Comparison of ENCODE assay signal across 8 cellular contexts in the genomic region with DNA sequence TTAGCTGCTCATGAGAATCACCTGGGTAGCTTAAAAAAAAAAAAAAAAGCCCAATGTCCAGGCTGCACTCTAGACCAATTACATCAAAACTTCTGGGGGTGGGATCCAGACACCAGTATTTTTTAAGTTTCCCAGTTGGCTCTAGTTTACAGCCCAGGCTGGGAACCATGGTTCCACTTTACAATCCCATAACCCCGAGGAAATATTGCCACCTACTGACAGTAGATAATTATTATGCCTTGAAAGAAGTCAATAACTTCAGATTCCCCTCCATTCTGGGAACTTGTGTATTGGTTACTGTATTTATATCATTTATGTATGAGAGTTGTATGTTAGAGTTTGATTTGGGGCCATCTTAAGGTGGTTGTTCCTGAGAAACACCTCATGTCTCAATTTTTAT.
DNase-seq lines count a peak whose midpoint lies in the region; FAIRE-seq and TF ChIP-seq lines count a peak whose summit lies in the region.

No MANE protein-coding gene starts in this region.

- WGBS in smooth muscle cell (ENCODE audit: low lambda C conversion rate), result 72% methylated on average over 1 of the region's 1 CpG

- H2AFZ ChIP-seq in OCI-LY3 (ENCODE audit: low read depth, low read length) (no peak overlapping the region), smooth muscle cell (ENCODE audit: low read depth) (no peak overlapping the region)

- H3K4me3 Mint-ChIP-seq in activated T-cell treated with anti-CD3 and anti-CD28 coated beads, Interleukin-2, amount 50 U/mL, for 24 hours, result no peak overlapping the region

- H3K27ac ChIP-seq in AG04450 (ENCODE audit: low read depth, low read length), result no peak overlapping the region
- H3K27ac ChIP-seq in OCI-LY3 (ENCODE audit: low read length), result no peak overlapping the region
- no peak overlapping the region for H3K27ac ChIP-seq in smooth muscle cell (ENCODE audit: low read depth)

- H3K4me3 ChIP-seq in AG04450 (ENCODE audit: low read depth, low read length) (no peak overlapping the region), OCI-LY3 (ENCODE audit: low read length) (no peak overlapping the region), epithelial cell of proximal tubule (ENCODE audit: low read depth, low read length) (no peak overlapping the region), smooth muscle cell (no peak overlapping the region)

- H3K4me1 ChIP-seq in OCI-LY3 (ENCODE audit: low read length) (no peaks in the 10 kb centered on the region), smooth muscle cell (ENCODE audit: low read depth) (no peaks in the 10 kb centered on the region)

- DNase-seq in AG04450 (ENCODE audit: low read depth, low spot score), result no peak
- no peak for DNase-seq in H54 (ENCODE audit: insufficient read length, low spot score)
- no peak for DNase-seq in epithelial cell of proximal tubule (ENCODE audit: low read depth)
- DNase-seq in smooth muscle cell (lab: John Stamatoyannopoulos, UW; ENCODE audit: unreplicated experiment), result no peak
- no peak for DNase-seq in activated T-cell treated with anti-CD3 and anti-CD28 coated beads, Interleukin-2, amount 50 U/mL, for 24 hours
- no peak for DNase-seq in stimulated activated CD4-positive, alpha-beta T cell treated with anti-CD3 and anti-CD28 coated beads, Interleukin-4, amount 100 ng/mL, for 4 hours
- DNase-seq in activated CD8-positive, alpha-beta memory T cell treated with anti-CD3 and anti-CD28 coated beads, Interleukin-2, amount 50 U/mL, for 4 hours, result no peak

- H3K4me2 ChIP-seq in OCI-LY3 (ENCODE audit: low read length) (no peak overlapping the region), smooth muscle cell (no peak overlapping the region)

- no peaks in the 10 kb centered on the region for H3K79me2 ChIP-seq in OCI-LY3 (ENCODE audit: low read length)
- no peaks in the 10 kb centered on the region for H3K79me2 ChIP-seq in smooth muscle cell (ENCODE audit: low read depth)

- no peaks in the 10 kb centered on the region for H3K36me3 ChIP-seq in OCI-LY3 (replicated peaks; ENCODE audit: low read depth, low read length)
- H3K36me3 ChIP-seq in smooth muscle cell (ENCODE audit: low read depth), result no peaks in the 10 kb centered on the region

- POLR2A ChIA-PET in AG04450 (lab: Yijun Ruan, JAX), result no interaction called here

- H4K20me1 ChIP-seq in OCI-LY3 (ENCODE audit: insufficient read depth, low read length), result no peaks in the 10 kb centered on the region
- no peaks in the 10 kb centered on the region for H4K20me1 ChIP-seq in smooth muscle cell (ENCODE audit: low read depth)

- TF ChIP-seq POLR2A in H54 (IDR thresholded peaks at IDR 0.05; ENCODE audit: low read depth, low read length), result no peak

- FAIRE-seq in H54 (lab: Jason Lieb, UNC), result peak; percentile 11

- no peaks in the 10 kb centered on the region for H3K9me3 ChIP-seq in AG04450 (ENCODE audit: control insufficient read depth, insufficient read depth, low read length)
- no peaks in the 10 kb centered on the region for H3K9me3 ChIP-seq in OCI-LY3 (ENCODE audit: insufficient read depth, low read length)
- no peaks in the 10 kb centered on the region for H3K9me3 ChIP-seq in smooth muscle cell (replicated peaks; ENCODE audit: low read depth)

- H3K9ac ChIP-seq in OCI-LY3 (ENCODE audit: low read length), result no peak overlapping the region
- no peak overlapping the region for H3K9ac ChIP-seq in smooth muscle cell (ENCODE audit: low read depth)

- peak; percentile 46 for TF ChIP-seq CTCF in AG04450 (IDR thresholded peaks at IDR 0.05; ENCODE audit: low read depth, low read length)
- TF ChIP-seq CTCF in OCI-LY3 (IDR thresholded peaks at IDR 0.05; ENCODE audit: low read depth, low read length), result peak; percentile 77
- TF ChIP-seq CTCF in epithelial cell of proximal tubule (conservative IDR thresholded peaks at IDR 0.05; ENCODE audit: low read depth, low read length), result peak; percentile 55
- peak; percentile 39 for TF ChIP-seq CTCF in smooth muscle cell (IDR thresholded peaks at IDR 0.05; ENCODE audit: borderline replicate concordance, insufficient read depth, poor library complexity, severe bottlenecking)

- no peaks in the 10 kb centered on the region for H3K36me3 Mint-ChIP-seq in activated T-cell treated with anti-CD3 and anti-CD28 coated beads, Interleukin-2, amount 50 U/mL, for 24 hours (ENCODE audit: low read depth)

- H3K27me3 Mint-ChIP-seq in activated T-cell treated with anti-CD3 and anti-CD28 coated beads, Interleukin-2, amount 50 U/mL, for 24 hours, result peaks cover 9% of the 10 kb centered on the region

- H3K4me1 Mint-ChIP-seq in activated T-cell treated with anti-CD3 and anti-CD28 coated beads, Interleukin-2, amount 50 U/mL, for 24 hours (ENCODE audit: low read depth), result no peaks in the 10 kb centered on the region

- no peaks in the 10 kb centered on the region for H3K9me3 Mint-ChIP-seq in activated T-cell treated with anti-CD3 and anti-CD28 coated beads, Interleukin-2, amount 50 U/mL, for 24 hours

- CTCF ChIA-PET in AG04450 (lab: Charles Lee), result interaction anchor here (0.6 to 7.6 kb wide), 26 partner anchors 10 to 1673 kb away, joined by 3 to 82 read pairs (median 4); no protein-coding TSS in a partner anchor

- no peak overlapping the region for H3K27ac Mint-ChIP-seq in activated T-cell treated with anti-CD3 and anti-CD28 coated beads, Interleukin-2, amount 50 U/mL, for 24 hours

- peaks cover 12% of the 10 kb centered on the region for H3K27me3 ChIP-seq in AG04450 (ENCODE audit: control insufficient read depth, insufficient read depth, low read length)
- peaks cover 39% of the 10 kb centered on the region for H3K27me3 ChIP-seq in OCI-LY3 (ENCODE audit: low read depth, low read length)
- H3K27me3 ChIP-seq in smooth muscle cell (ENCODE audit: low read depth), result no peaks in the 10 kb centered on the region

- H3F3A ChIP-seq in smooth muscle cell (ENCODE audit: low read depth), result no peaks in the 10 kb centered on the region
